Comparison of ENCODE assay signal across 1 cellular context in genomic region chr11:63534895-63535461, GRCh38.
A peak's percentile ranks its signal among the peaks of the same experiment; 100 is the strongest.
TF ChIP-seq lines count a peak whose summit lies in the region.

No MANE protein-coding gene starts in this region.

TF ChIP-seq in K562, 482 proteins besides CTCF, POLR2A, EP300 and RAD21 (continued from another document and continues in another):
- TF ChIP-seq SRSF3 (IDR thresholded peaks at IDR 0.05; ENCODE audit: insufficient read depth, low read length) (no peak), CREB1 (IDR thresholded peaks at IDR 0.05) (no peak), CREB1 (CRISPR knock-in tag; IDR thresholded peaks at IDR 0.05) (no peak), SRSF7 (optimal IDR thresholded peaks at IDR 0.05; ENCODE audit: low read depth, low read length) (no peak), IRF2 (CRISPR knock-in tag; IDR thresholded peaks at IDR 0.05) (no peak), HDAC1 (IDR thresholded peaks at IDR 0.05) (0 out of 4 replicates have a peak, but pooled peaks of 1 of the 2 experiments have one; percentile 16), ERF (CRISPR knock-in tag; IDR thresholded peaks at IDR 0.05) (peak; percentile 96), RFX1 (IDR thresholded peaks at IDR 0.05) (no peak), CC2D1A (IDR thresholded peaks at IDR 0.05) (no peak), ESRRB (CRISPR knock-in tag; IDR thresholded peaks at IDR 0.05; ENCODE audit: borderline replicate concordance) (peak; percentile 88; the same call in 1 of the 2 replicates), ZFP91 (CRISPR knock-in tag; IDR thresholded peaks at IDR 0.05) (no peak), KDM4B (IDR thresholded peaks at IDR 0.05; ENCODE audit: borderline replicate concordance in 2 of 2, low read depth in 1 of 2) (no peak), ATF2 (CRISPR knock-in tag; IDR thresholded peaks at IDR 0.05) (no peak), PHF21A (IDR thresholded peaks at IDR 0.05; ENCODE audit: borderline replicate concordance, low read depth) (no peak), KAT2B (IDR thresholded peaks at IDR 0.05; ENCODE audit: low read depth, low read length) (no peak), ELF1 (tag; IDR thresholded peaks at IDR 0.05) (no peak), ZNF668 (CRISPR knock-in tag; IDR thresholded peaks at IDR 0.05) (peak; percentile 98), BRF1 (IDR thresholded peaks at IDR 0.05; ENCODE audit: borderline replicate concordance, extremely low read depth, insufficient read length) (no peak), SRF (CRISPR knock-in tag; IDR thresholded peaks at IDR 0.05) (peak in 1 of 2 experiments; percentile 74; a peak in 1 of 4 replicates), TARDBP (IDR thresholded peaks at IDR 0.05) (no peak), RFX7 (CRISPR knock-in tag; IDR thresholded peaks at IDR 0.05) (peak; percentile 94), NCOA4 (IDR thresholded peaks at IDR 0.05; ENCODE audit: partially characterized antibody) (no peak), MAZ (CRISPR knock-in tag; conservative IDR thresholded peaks at IDR 0.05 in 1 of 2, IDR thresholded peaks at IDR 0.05 in 1 of 2) (peak in 1 of 2 experiments; percentile 90; a peak in 2 of 4 replicates), TRIM28 (IDR thresholded peaks at IDR 0.05) (no peak), ZBTB7A (IDR thresholded peaks at IDR 0.05; ENCODE audit: borderline replicate concordance, control insufficient read depth, low read depth, low read length) (no peak), ZNF699 (CRISPR knock-in tag; IDR thresholded peaks at IDR 0.05; ENCODE audit: insufficient replicate concordance) (peak; percentile 85), NBN (IDR thresholded peaks at IDR 0.05; ENCODE audit: low read depth) (no peak), FOXO4 (CRISPR knock-in tag; IDR thresholded peaks at IDR 0.05) (peak; percentile 93), ZNF398 (CRISPR knock-in tag; IDR thresholded peaks at IDR 0.05) (peak; percentile 85), FOXJ2 (tag; IDR thresholded peaks at IDR 0.05) (no peak), ZNF764 (CRISPR knock-in tag; IDR thresholded peaks at IDR 0.05; ENCODE audit: low read depth) (no peak), ZNF644 (tag; IDR thresholded peaks at IDR 0.05; ENCODE audit: low read depth) (peak; percentile 100), SIN3A (IDR thresholded peaks at IDR 0.05; ENCODE audit: borderline replicate concordance in 2 of 2, control insufficient read depth in 1 of 2, low read depth in 2 of 2, low read length in 2 of 2) (no peak)
- TF ChIP-seq, protein P1, sequence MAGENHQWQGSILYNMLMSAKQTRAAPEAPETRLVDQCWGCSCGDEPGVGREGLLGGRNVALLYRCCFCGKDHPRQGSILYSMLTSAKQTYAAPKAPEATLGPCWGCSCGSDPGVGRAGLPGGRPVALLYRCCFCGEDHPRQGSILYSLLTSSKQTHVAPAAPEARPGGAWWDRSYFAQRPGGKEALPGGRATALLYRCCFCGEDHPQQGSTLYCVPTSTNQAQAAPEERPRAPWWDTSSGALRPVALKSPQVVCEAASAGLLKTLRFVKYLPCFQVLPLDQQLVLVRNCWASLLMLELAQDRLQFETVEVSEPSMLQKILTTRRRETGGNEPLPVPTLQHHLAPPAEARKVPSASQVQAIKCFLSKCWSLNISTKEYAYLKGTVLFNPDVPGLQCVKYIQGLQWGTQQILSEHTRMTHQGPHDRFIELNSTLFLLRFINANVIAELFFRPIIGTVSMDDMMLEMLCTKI (IDR thresholded peaks at IDR 0.05; ENCODE audit: partially characterized antibody), result no peak
- TF ChIP-seq, protein P2, sequence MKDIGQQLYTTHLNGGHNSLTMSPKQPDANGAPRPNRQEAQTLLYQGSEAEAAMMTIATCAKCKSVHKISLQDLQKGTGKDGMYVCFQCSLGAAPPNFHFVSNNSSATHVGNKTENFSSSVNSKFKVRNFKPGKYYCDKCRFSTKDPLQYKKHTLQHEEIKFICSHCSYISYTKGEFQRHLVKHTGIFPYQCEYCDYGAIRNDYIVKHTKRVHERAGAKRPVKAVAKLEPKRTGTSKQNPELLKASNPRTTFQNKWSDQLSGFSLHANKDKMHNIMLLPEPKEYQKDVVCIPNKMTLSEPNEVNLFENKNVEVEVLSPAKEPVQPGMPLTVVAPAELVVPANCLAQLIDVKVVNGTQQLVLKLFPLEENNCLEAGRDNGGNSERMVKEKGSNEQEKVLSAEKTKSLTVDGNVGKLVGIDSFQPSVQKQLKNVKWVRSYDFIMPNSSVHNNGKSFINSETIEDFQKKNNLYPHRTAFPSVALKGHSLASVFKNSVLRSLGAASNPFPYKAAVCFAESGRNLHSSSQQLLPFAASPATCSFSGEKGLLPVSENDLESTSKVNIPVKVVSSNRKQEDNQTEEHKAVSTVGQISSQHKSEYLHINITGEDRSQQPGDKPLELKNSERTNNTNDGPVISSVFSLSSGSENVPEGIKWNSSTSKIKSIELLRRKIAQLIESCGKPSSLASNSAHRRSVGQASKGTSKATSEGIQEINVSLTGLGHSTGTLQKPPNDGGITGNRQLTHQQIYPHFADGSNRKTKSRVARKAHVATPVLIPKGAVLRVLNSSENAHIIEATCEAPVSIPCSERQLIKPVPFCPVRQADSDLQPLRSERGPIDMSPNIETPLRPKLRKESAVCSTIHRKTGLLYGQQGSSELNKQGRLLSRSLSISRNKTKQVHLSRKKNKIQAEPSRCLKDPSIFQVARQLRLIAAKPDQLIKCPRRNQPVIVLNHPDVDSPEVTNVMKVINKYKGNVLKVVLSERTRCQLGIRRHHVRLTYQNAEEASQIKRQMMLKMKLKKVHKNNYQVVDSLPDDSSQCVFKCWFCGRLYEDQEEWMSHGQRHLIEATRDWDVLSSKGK (CRISPR knock-in tag; IDR thresholded peaks at IDR 0.05), result no peak; the same call in 1 of the 2 replicates
- TF ChIP-seq, protein P3, sequence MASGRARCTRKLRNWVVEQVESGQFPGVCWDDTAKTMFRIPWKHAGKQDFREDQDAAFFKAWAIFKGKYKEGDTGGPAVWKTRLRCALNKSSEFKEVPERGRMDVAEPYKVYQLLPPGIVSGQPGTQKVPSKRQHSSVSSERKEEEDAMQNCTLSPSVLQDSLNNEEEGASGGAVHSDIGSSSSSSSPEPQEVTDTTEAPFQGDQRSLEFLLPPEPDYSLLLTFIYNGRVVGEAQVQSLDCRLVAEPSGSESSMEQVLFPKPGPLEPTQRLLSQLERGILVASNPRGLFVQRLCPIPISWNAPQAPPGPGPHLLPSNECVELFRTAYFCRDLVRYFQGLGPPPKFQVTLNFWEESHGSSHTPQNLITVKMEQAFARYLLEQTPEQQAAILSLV (tag; IDR thresholded peaks at IDR 0.05), result peak; percentile 96
- TF ChIP-seq, protein P4, sequence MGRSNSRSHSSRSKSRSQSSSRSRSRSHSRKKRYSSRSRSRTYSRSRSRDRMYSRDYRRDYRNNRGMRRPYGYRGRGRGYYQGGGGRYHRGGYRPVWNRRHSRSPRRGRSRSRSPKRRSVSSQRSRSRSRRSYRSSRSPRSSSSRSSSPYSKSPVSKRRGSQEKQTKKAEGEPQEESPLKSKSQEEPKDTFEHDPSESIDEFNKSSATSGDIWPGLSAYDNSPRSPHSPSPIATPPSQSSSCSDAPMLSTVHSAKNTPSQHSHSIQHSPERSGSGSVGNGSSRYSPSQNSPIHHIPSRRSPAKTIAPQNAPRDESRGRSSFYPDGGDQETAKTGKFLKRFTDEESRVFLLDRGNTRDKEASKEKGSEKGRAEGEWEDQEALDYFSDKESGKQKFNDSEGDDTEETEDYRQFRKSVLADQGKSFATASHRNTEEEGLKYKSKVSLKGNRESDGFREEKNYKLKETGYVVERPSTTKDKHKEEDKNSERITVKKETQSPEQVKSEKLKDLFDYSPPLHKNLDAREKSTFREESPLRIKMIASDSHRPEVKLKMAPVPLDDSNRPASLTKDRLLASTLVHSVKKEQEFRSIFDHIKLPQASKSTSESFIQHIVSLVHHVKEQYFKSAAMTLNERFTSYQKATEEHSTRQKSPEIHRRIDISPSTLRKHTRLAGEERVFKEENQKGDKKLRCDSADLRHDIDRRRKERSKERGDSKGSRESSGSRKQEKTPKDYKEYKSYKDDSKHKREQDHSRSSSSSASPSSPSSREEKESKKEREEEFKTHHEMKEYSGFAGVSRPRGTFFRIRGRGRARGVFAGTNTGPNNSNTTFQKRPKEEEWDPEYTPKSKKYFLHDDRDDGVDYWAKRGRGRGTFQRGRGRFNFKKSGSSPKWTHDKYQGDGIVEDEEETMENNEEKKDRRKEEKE (IDR thresholded peaks at IDR 0.05; ENCODE audit: borderline replicate concordance in 1 of 2, control insufficient read depth in 1 of 2, low read depth in 2 of 2, low read length in 1 of 2), result no peak
- TF ChIP-seq, protein P5, sequence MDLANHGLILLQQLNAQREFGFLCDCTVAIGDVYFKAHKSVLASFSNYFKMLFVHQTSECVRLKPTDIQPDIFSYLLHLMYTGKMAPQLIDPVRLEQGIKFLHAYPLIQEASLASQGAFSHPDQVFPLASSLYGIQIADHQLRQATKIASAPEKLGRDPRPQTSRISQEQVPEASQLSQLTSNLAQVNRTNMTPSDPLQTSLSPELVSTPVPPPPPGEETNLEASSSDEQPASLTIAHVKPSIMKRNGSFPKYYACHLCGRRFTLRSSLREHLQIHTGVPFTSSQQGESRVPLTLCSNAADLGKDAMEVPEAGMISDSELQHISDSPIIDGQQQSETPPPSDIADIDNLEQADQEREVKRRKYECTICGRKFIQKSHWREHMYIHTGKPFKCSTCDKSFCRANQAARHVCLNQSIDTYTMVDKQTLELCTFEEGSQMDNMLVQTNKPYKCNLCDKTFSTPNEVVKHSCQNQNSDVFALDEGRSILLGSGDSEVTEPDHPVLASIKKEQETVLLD (IDR thresholded peaks at IDR 0.05), result no peak
- TF ChIP-seq, protein P6, sequence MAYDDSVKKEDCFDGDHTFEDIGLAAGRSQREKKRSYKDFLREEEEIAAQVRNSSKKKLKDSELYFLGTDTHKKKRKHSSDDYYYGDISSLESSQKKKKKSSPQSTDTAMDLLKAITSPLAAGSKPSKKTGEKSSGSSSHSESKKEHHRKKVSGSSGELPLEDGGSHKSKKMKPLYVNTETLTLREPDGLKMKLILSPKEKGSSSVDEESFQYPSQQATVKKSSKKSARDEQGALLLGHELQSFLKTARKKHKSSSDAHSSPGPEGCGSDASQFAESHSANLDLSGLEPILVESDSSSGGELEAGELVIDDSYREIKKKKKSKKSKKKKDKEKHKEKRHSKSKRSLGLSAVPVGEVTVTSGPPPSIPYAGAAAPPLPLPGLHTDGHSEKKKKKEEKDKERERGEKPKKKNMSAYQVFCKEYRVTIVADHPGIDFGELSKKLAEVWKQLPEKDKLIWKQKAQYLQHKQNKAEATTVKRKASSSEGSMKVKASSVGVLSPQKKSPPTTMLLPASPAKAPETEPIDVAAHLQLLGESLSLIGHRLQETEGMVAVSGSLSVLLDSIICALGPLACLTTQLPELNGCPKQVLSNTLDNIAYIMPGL (CRISPR knock-in tag; IDR thresholded peaks at IDR 0.05), result no peak
- TF ChIP-seq, protein P7, sequence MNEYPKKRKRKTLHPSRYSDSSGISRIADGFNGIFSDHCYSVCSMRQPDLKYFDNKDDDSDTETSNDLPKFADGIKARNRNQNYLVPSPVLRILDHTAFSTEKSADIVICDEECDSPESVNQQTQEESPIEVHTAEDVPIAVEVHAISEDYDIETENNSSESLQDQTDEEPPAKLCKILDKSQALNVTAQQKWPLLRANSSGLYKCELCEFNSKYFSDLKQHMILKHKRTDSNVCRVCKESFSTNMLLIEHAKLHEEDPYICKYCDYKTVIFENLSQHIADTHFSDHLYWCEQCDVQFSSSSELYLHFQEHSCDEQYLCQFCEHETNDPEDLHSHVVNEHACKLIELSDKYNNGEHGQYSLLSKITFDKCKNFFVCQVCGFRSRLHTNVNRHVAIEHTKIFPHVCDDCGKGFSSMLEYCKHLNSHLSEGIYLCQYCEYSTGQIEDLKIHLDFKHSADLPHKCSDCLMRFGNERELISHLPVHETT (CRISPR knock-in tag; conservative IDR thresholded peaks at IDR 0.05 in 1 of 2, IDR thresholded peaks at IDR 0.05 in 1 of 2), result peak in 1 of 2 experiments; percentile 99; a peak in 2 of 4 replicates
